In genomic region chr14:92847220-92848148, GRCh38 we compare ENCODE assay signal across 14 cellular contexts. TPM values are rescaled to one million over a fixed set of nuclear protein-coding genes. Genes with fewer than 3 reads are reported as not detected.
A peak's percentile ranks its signal among the peaks of the same experiment; 100 is the strongest.
DNase-seq lines count a peak whose midpoint lies in the region; ATAC-seq, FAIRE-seq and TF ChIP-seq lines count a peak whose summit lies in the region.
"Had no signal": no experiment of that assay in that cellular context is flagged by ENCODE, and none has a peak within 500 bp of the region (broad histone marks: within the 10 kb centered on the region; RNA-seq: fewer than 3 reads in every experiment).

No MANE protein-coding gene starts in this region.

- FAIRE-seq in astrocyte (lab: Jason Lieb, UNC), result no peak
- FAIRE-seq: colon had no signal

- H4K20me1 ChIP-seq in astrocyte (ENCODE audit: insufficient read depth, low read length), result no peaks in the 10 kb centered on the region
- H4K20me1 ChIP-seq in MM.1S (ENCODE audit: insufficient read depth, low read length), result no peaks in the 10 kb centered on the region

- H3K9me3 Mint-ChIP-seq in astrocyte (ENCODE audit: unreplicated experiment), result peaks cover 12% of the 10 kb centered on the region

- H2AFZ ChIP-seq in astrocyte (ENCODE audit: low read depth, low read length) (no peak overlapping the region), MM.1S (ENCODE audit: low read length) (no peak overlapping the region)
- H2AFZ ChIP-seq: PC-9 had no signal

- H3K36me3 ChIP-seq in astrocyte (ENCODE audit: insufficient read depth, low read length) (no peaks in the 10 kb centered on the region), MM.1S (replicated peaks; ENCODE audit: insufficient read depth, low read length) (no peaks in the 10 kb centered on the region)
- H3K36me3 ChIP-seq: sigmoid colon had no signal

- H3K36me3 Mint-ChIP-seq in astrocyte (ENCODE audit: low read depth, unreplicated experiment), result peaks cover 10% of the 10 kb centered on the region

- no peaks in the 10 kb centered on the region for H3K27me3 Mint-ChIP-seq in astrocyte (ENCODE audit: low read depth, unreplicated experiment)

- H3K9me3 ChIP-seq in astrocyte (ENCODE audit: insufficient read depth, low read depth, low read length) (no peaks in the 10 kb centered on the region), MM.1S (replicated peaks; ENCODE audit: insufficient read depth, low read length) (no peaks in the 10 kb centered on the region)
- H3K9me3 ChIP-seq: sigmoid colon had no signal

- H3K79me2 ChIP-seq in astrocyte (ENCODE audit: insufficient read depth, low read length) (no peaks in the 10 kb centered on the region), MM.1S (ENCODE audit: low read length) (no peaks in the 10 kb centered on the region)

- no peaks in the 10 kb centered on the region for H3K27me3 ChIP-seq in astrocyte (ENCODE audit: insufficient read depth, low read length)
- no peaks in the 10 kb centered on the region for H3K27me3 ChIP-seq in MM.1S (replicated peaks; ENCODE audit: insufficient read depth, low read length)
- H3K27me3 ChIP-seq: sigmoid colon had no signal

- H3F3A ChIP-seq in MM.1S (ENCODE audit: insufficient read depth, low read length), result no peaks in the 10 kb centered on the region

- ATAC-seq in Right ventricle myocardium superior (ENCODE audit: poor library complexity), result peak; percentile 20
- ATAC-seq in left ventricle myocardium superior, result no peak
- ATAC-seq in stimulated activated naive CD8-positive, alpha-beta T cell treated with anti-CD3 and anti-CD28 coated beads, Interleukin-15, Interleukin-2, amounts not matched to agents 100 U/mL and 50 U/mL, for 24 hours, result peak; percentile 31
- no peak for ATAC-seq in GM21528 (IDR thresholded peaks at IDR 0.05; ENCODE audit: low FRiP score, unreplicated experiment)

- no peak for DNase-seq in Right ventricle myocardium superior
- no peak for DNase-seq in left ventricle myocardium superior
- peak; percentile 44 for DNase-seq in NCI-H2227 treated with DMSO at 0.1 percent for 48 hours (lab: John Stamatoyannopoulos, UW)
- no peak for DNase-seq in astrocyte (ENCODE audit: low read depth)
- DNase-seq in stimulated activated naive CD8-positive, alpha-beta T cell treated with anti-CD3 and anti-CD28 coated beads, Interleukin-15, Interleukin-2, amounts not matched to agents 100 U/mL and 50 U/mL, for 24 hours, result peak; percentile 37
- no peak for DNase-seq in DMS53 (lab: John Stamatoyannopoulos, UW)
- DNase-seq in MM.1S, result no peak
- DNase-seq: left ventricle myocardium inferior, NCI-H2029, nephron progenitor cell, PC-9, sigmoid colon had no signal

- peaks cover 8% of the 10 kb centered on the region for H3K4me1 Mint-ChIP-seq in astrocyte (ENCODE audit: low read depth, unreplicated experiment)

- peak overlapping the region; percentile 8 for H3K27ac Mint-ChIP-seq in astrocyte (ENCODE audit: unreplicated experiment)
- H3K27ac Mint-ChIP-seq: nephron progenitor cell had no signal

- H3K4me1 ChIP-seq in astrocyte (ENCODE audit: insufficient read depth, low read length) (peaks cover 5% of the 10 kb centered on the region), MM.1S (ENCODE audit: low read length) (peaks cover 18% of the 10 kb centered on the region)

- H3K27ac ChIP-seq in astrocyte (ENCODE audit: low read depth, low read length), result no peak overlapping the region
- no peak overlapping the region for H3K27ac ChIP-seq in MM.1S (ENCODE audit: low read length)
- H3K27ac ChIP-seq: PC-9, sigmoid colon had no signal

- H3K9me2 ChIP-seq in MM.1S (replicated peaks; ENCODE audit: insufficient read depth, low read length), result no peaks in the 10 kb centered on the region

- no peak overlapping the region for H3K4me3 Mint-ChIP-seq in astrocyte (ENCODE audit: unreplicated experiment)
- H3K4me3 Mint-ChIP-seq: nephron progenitor cell had no signal

- H3K9ac ChIP-seq in astrocyte (ENCODE audit: low read length) (no peak overlapping the region), MM.1S (ENCODE audit: low read length) (no peak overlapping the region)

- no peak for TF ChIP-seq CTCF in astrocyte (IDR thresholded peaks at IDR 0.05; ENCODE audit: insufficient read depth, low read depth, low read length)
- TF ChIP-seq CTCF in MM.1S (IDR thresholded peaks at IDR 0.05; ENCODE audit: low read length), result no peak

- H3K4me2 ChIP-seq in astrocyte (ENCODE audit: low read length) (no peak overlapping the region), MM.1S (ENCODE audit: low read depth, low read length) (no peak overlapping the region)
- H3K4me2 ChIP-seq: PC-9 had no signal

- H3K4me3 ChIP-seq in astrocyte (ENCODE audit: insufficient read depth, low read depth, low read length), result no peak overlapping the region
- H3K4me3 ChIP-seq in MM.1S (ENCODE audit: low read length), result no peak overlapping the region
- H3K4me3 ChIP-seq: left ventricle myocardium inferior, PC-9, sigmoid colon had no signal

- intact Hi-C loops in Right ventricle myocardium superior (cut with DNase I), result no loop called here
- intact Hi-C loops in left ventricle myocardium superior (cut with micrococcal nuclease), result no loop called here

RNA-seq across cellular contexts. Expression of gene GOLGA5, which starts 53.4 kb away (rescaled TPM):
- total RNA-seq in Right ventricle myocardium superior (17.5 TPM), left ventricle myocardium superior (19.5 TPM), astrocyte (43.1 and 49.4 TPM in 2 replicates)

Comparison
In these comparisons a context has a peak if more than half of its experiments do, and no peak if none do; other contexts are left out.
1. ATAC-seq: peak in Right ventricle myocardium superior (single experiment) and stimulated activated naive CD8-positive, alpha-beta T cell treated with anti-CD3 and anti-CD28 coated beads, Interleukin-15, Interleukin-2, amounts not matched to agents 100 U/mL and 50 U/mL, for 24 hours (single experiment); none in left ventricle myocardium superior (single experiment) and GM21528 (single experiment).
2. DNase-seq: peak in NCI-H2227 treated with DMSO at 0.1 percent for 48 hours (single experiment) and stimulated activated naive CD8-positive, alpha-beta T cell treated with anti-CD3 and anti-CD28 coated beads, Interleukin-15, Interleukin-2, amounts not matched to agents 100 U/mL and 50 U/mL, for 24 hours (single experiment); none in Right ventricle myocardium superior (single experiment), left ventricle myocardium superior (single experiment), astrocyte (single experiment), DMS53 (single experiment) and MM.1S (single experiment).